Comparison of ENCODE assay signal across 19 cellular contexts in the genomic region with DNA sequence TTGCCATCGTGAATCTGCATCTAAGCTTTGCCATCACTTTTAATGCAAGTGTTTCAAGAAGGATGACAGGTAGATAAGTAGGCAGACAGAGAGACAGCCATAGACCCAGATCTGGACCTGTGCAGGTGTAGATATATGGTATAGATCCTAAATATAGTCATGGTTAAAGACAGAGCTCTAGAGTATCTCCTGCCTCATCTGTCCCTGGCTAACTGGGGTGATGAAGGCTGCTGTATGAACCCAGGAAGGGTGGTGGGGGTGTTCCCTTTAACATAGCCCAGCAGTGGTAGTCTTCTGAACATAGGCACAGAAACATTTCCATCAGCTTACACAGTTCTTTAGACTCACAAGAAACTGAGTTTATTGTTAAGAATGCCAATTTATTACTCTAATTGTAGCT.
DNase-seq lines count a peak whose midpoint lies in the region; ATAC-seq, FAIRE-seq and TF ChIP-seq lines count a peak whose summit lies in the region.
"Had no signal": no experiment of that assay in that cellular context is flagged by ENCODE, and none has a peak within 500 bp of the region (broad histone marks: within the 10 kb centered on the region; RNA-seq: fewer than 3 reads in every experiment).

No MANE protein-coding gene starts in this region.

- DNase-seq in A549 (ENCODE audit: low read depth in 1 of 2, low spot score in 1 of 2): no peak
- DNase-seq in hepatocyte (ENCODE audit: low spot score): no peak
- no peak for DNase-seq in HAP-1 (ENCODE audit: low spot score in 2 of 2)
- no peak for DNase-seq in SK-N-DZ (ENCODE audit: low spot score)
- no peak for DNase-seq in CD1c-positive myeloid dendritic cell (ENCODE audit: extremely low spot score)
- DNase-seq: activated CD4-positive, alpha-beta T cell treated with anti-CD3 and anti-CD28 coated beads for 36 hours; activated CD8-positive, alpha-beta memory T cell treated with anti-CD3 and anti-CD28 coated beads, Interleukin-2, amount 50 U/mL, for 4 hours; activated gamma-delta T cell; aorta; colonic mucosa; immature natural killer cell; NCI-H1417 treated with DMSO at 0.1 percent for 48 hours; NCI-H446; stimulated activated CD4-positive, alpha-beta T cell treated with anti-CD3 and anti-CD28 coated beads, Interleukin-2, amount 100 ng/mL, for 24 hours had no signal

- TF ChIP-seq EP300 in A549 (IDR thresholded peaks at IDR 0.05): no peak

- no peak for TF ChIP-seq POLR2A in A549 (IDR thresholded peaks at IDR 0.05; ENCODE audit: low read length)

- H3K9me3 ChIP-seq in A549 (no peaks in the 10 kb centered on the region), hepatocyte (ENCODE audit: low read depth) (no peaks in the 10 kb centered on the region), HAP-1 (no peaks in the 10 kb centered on the region)
- H3K9me3 ChIP-seq: colonic mucosa, right atrium auricular region had no signal

- TF ChIP-seq CTCF in A549 (IDR thresholded peaks at IDR 0.05): no peak
- TF ChIP-seq CTCF in hepatocyte (IDR thresholded peaks at IDR 0.05; ENCODE audit: poor library complexity): no peak

- no peaks in the 10 kb centered on the region for H3K9me2 ChIP-seq in hepatocyte (replicated peaks; ENCODE audit: insufficient read depth)

- H2AFZ ChIP-seq in hepatocyte: no peak overlapping the region
- H2AFZ ChIP-seq: neural progenitor cell had no signal

- no peaks in the 10 kb centered on the region for H3K79me2 ChIP-seq in hepatocyte

- ATAC-seq in A549: peak; percentile 19 to 28; a peak in 2 of 6 replicates
- ATAC-seq in GM19035 (IDR thresholded peaks at IDR 0.05; ENCODE audit: unreplicated experiment): peak; percentile 17
- ATAC-seq in HG03342 (IDR thresholded peaks at IDR 0.05; ENCODE audit: unreplicated experiment): peak; percentile 16
- no peak for ATAC-seq in GM18873 (IDR thresholded peaks at IDR 0.05; ENCODE audit: low FRiP score, unreplicated experiment)

- H3K36me3 ChIP-seq in hepatocyte (replicated peaks; ENCODE audit: insufficient read depth, low read depth): no peaks in the 10 kb centered on the region
- no peaks in the 10 kb centered on the region for H3K36me3 ChIP-seq in HAP-1 (replicated peaks)
- H3K36me3 ChIP-seq: colonic mucosa, neural progenitor cell, right atrium auricular region had no signal

- H3K27ac ChIP-seq in A549: no peak overlapping the region
- peak overlapping the region; percentile 56 for H3K27ac ChIP-seq in hepatocyte
- H3K27ac ChIP-seq: colonic mucosa, neural progenitor cell had no signal

- 44% methylated on average over 1 of the region's 1 CpG for WGBS in A549 (ENCODE audit: missing lambda C conversion rate)
- WGBS in hepatocyte (ENCODE audit: low lambda C conversion rate, missing lambda C conversion rate): 89% methylated on average over 1 of the region's 1 CpG

- peak overlapping the region; percentile 26; the same call in 2 of the 3 replicates for H3K4me2 ChIP-seq in A549
- H3K4me2 ChIP-seq in hepatocyte: no peak overlapping the region
- H3K4me2 ChIP-seq: neural progenitor cell had no signal

- H3K4me1 ChIP-seq in A549 (peaks cover 5% of the 10 kb centered on the region; the same call in 1 of the 3 replicates), hepatocyte (ENCODE audit: insufficient read depth) (peaks cover 6% of the 10 kb centered on the region), HAP-1 (no peaks in the 10 kb centered on the region)
- H3K4me1 ChIP-seq: colonic mucosa, neural progenitor cell had no signal

- H4K20me1 ChIP-seq in hepatocyte (ENCODE audit: insufficient read depth, poor library complexity, severe bottlenecking): no peaks in the 10 kb centered on the region

- CTCF ChIA-PET in A549 (lab: Yijun Ruan, JAX): interaction anchor here (1.5 kb wide), 1 partner anchor 10 kb away, joined by 5 read pairs; no protein-coding TSS in a partner anchor

- TF ChIP-seq RAD21 in A549 (conservative IDR thresholded peaks at IDR 0.05 in 1 of 2, IDR thresholded peaks at IDR 0.05 in 1 of 2): no peak

- FAIRE-seq in A549 (lab: Jason Lieb, UNC): no peak

- H3K4me3 ChIP-seq in A549 (no peak overlapping the region), hepatocyte (no peak overlapping the region), HAP-1 (no peak overlapping the region)
- H3K4me3 ChIP-seq: colonic mucosa, neural progenitor cell, right atrium auricular region had no signal

- no peaks in the 10 kb centered on the region for H3K27me3 ChIP-seq in hepatocyte
- no peaks in the 10 kb centered on the region for H3K27me3 ChIP-seq in HAP-1 (ENCODE audit: low read depth)
- H3K27me3 ChIP-seq: colonic mucosa, neural progenitor cell, right atrium auricular region had no signal

- in situ Hi-C loops in HAP-1 (cut with MboI; ENCODE audit: low sequenced_read_pairs): no loop called here

- POLR2A ChIA-PET in A549 (lab: Yijun Ruan, JAX): no interaction called here

TF ChIP-seq in A549, 52 proteins besides CTCF, POLR2A, EP300 and RAD21:
- no peak for TF ChIP-seq GATA3 (IDR thresholded peaks at IDR 0.05; ENCODE audit: borderline replicate concordance)
- TF ChIP-seq HOXA7 (CRISPR knock-in tag; IDR thresholded peaks at IDR 0.05): no peak
- TF ChIP-seq RARB (CRISPR knock-in tag; IDR thresholded peaks at IDR 0.05): no peak
- TF ChIP-seq, protein P1, sequence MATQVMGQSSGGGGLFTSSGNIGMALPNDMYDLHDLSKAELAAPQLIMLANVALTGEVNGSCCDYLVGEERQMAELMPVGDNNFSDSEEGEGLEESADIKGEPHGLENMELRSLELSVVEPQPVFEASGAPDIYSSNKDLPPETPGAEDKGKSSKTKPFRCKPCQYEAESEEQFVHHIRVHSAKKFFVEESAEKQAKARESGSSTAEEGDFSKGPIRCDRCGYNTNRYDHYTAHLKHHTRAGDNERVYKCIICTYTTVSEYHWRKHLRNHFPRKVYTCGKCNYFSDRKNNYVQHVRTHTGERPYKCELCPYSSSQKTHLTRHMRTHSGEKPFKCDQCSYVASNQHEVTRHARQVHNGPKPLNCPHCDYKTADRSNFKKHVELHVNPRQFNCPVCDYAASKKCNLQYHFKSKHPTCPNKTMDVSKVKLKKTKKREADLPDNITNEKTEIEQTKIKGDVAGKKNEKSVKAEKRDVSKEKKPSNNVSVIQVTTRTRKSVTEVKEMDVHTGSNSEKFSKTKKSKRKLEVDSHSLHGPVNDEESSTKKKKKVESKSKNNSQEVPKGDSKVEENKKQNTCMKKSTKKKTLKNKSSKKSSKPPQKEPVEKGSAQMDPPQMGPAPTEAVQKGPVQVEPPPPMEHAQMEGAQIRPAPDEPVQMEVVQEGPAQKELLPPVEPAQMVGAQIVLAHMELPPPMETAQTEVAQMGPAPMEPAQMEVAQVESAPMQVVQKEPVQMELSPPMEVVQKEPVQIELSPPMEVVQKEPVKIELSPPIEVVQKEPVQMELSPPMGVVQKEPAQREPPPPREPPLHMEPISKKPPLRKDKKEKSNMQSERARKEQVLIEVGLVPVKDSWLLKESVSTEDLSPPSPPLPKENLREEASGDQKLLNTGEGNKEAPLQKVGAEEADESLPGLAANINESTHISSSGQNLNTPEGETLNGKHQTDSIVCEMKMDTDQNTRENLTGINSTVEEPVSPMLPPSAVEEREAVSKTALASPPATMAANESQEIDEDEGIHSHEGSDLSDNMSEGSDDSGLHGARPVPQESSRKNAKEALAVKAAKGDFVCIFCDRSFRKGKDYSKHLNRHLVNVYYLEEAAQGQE (IDR thresholded peaks at IDR 0.05): no peak
- no peak for TF ChIP-seq EHF (CRISPR knock-in tag; IDR thresholded peaks at IDR 0.05)
- TF ChIP-seq ELK1 (IDR thresholded peaks at IDR 0.05; ENCODE audit: low read depth, low read length): no peak
- TF ChIP-seq PHF8 (IDR thresholded peaks at IDR 0.05; ENCODE audit: borderline replicate concordance, low read depth): no peak
- TF ChIP-seq ZC3H11A (IDR thresholded peaks at IDR 0.05): no peak
- no peak for TF ChIP-seq SMC3 (IDR thresholded peaks at IDR 0.05)
- TF ChIP-seq E2F6 (IDR thresholded peaks at IDR 0.05; ENCODE audit: borderline replicate concordance, low read depth): no peak
- TF ChIP-seq, protein P2, sequence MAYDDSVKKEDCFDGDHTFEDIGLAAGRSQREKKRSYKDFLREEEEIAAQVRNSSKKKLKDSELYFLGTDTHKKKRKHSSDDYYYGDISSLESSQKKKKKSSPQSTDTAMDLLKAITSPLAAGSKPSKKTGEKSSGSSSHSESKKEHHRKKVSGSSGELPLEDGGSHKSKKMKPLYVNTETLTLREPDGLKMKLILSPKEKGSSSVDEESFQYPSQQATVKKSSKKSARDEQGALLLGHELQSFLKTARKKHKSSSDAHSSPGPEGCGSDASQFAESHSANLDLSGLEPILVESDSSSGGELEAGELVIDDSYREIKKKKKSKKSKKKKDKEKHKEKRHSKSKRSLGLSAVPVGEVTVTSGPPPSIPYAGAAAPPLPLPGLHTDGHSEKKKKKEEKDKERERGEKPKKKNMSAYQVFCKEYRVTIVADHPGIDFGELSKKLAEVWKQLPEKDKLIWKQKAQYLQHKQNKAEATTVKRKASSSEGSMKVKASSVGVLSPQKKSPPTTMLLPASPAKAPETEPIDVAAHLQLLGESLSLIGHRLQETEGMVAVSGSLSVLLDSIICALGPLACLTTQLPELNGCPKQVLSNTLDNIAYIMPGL (CRISPR knock-in tag; IDR thresholded peaks at IDR 0.05; ENCODE audit: borderline replicate concordance): no peak
